Comparison of ENCODE assay signal across 1 cellular context in the genomic region with DNA sequence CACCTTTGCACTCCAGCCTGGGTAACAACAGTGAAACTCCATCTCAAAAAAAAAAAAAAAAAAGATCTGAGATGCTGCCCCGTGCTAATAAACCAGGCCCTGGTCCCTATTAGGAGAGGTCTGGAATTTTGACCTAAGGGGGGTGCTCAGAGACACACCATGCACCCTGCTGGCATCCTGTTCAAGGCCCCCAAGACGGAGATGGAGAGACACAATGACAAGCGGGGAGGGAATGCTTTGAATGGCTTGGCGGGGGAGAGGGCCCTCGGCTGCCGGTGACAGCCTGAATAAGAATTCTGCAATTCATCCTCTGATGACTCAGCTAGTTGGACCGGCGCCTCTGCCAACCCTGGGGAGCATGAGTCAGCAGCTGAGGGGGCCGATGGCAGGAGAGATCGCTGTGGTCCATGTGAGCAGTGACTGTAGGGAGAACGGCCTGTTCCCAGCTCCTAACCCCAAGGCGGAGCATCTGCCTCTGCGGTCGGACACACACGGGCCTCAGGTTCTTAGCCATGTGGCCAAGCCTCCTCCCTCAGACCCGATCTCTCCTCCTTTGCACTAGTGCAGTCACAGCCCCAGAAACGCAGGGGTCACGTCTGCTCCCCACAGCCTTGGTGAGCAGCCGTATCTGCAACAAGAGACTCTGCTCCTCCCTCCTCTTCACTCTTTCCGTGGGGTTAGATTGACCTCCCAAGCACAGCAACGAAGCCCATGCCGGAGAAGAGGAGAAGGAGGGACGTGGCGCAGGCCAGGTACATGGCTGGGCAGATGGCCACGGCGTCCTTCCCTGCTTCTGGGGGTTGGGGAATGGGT.
TF ChIP-seq lines count a peak whose summit lies in the region.

No MANE protein-coding gene starts in this region.

TF ChIP-seq in HepG2, 621 proteins besides CTCF, POLR2A, EP300 and RAD21 (continued from another document and continues in another):
- TF ChIP-seq, protein P1, sequence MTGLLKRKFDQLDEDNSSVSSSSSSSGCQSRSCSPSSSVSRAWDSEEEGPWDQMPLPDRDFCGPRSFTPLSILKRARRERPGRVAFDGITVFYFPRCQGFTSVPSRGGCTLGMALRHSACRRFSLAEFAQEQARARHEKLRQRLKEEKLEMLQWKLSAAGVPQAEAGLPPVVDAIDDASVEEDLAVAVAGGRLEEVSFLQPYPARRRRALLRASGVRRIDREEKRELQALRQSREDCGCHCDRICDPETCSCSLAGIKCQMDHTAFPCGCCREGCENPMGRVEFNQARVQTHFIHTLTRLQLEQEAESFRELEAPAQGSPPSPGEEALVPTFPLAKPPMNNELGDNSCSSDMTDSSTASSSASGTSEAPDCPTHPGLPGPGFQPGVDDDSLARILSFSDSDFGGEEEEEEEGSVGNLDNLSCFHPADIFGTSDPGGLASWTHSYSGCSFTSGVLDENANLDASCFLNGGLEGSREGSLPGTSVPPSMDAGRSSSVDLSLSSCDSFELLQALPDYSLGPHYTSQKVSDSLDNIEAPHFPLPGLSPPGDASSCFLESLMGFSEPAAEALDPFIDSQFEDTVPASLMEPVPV (CRISPR knock-in tag; IDR thresholded peaks at IDR 0.05) = no peak
- no peak for TF ChIP-seq ASH2L (IDR thresholded peaks at IDR 0.05; ENCODE audit: insufficient read length, low read depth, low read length)
- TF ChIP-seq, protein P2, sequence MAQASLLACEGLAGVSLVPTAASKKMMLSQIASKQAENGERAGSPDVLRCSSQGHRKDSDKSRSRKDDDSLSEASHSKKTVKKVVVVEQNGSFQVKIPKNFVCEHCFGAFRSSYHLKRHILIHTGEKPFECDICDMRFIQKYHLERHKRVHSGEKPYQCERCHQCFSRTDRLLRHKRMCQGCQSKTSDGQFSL (CRISPR knock-in tag; IDR thresholded peaks at IDR 0.05) = no peak
- TF ChIP-seq ERF (CRISPR knock-in tag; IDR thresholded peaks at IDR 0.05) = 0 out of 2 replicates have a peak, but pooled peaks have one; percentile 23
- TF ChIP-seq TSC22D2 (CRISPR knock-in tag; IDR thresholded peaks at IDR 0.05; ENCODE audit: borderline replicate concordance) = no peak
- TF ChIP-seq ZNF343 (CRISPR knock-in tag; IDR thresholded peaks at IDR 0.05) = no peak
- TF ChIP-seq ZNF484 (CRISPR knock-in tag; IDR thresholded peaks at IDR 0.05; ENCODE audit: borderline replicate concordance, low read depth) = no peak
- TF ChIP-seq CC2D1A (CRISPR knock-in tag; IDR thresholded peaks at IDR 0.05) = no peak
- TF ChIP-seq ZNF20 (CRISPR knock-in tag; IDR thresholded peaks at IDR 0.05) = no peak
- TF ChIP-seq SIX1 (CRISPR knock-in tag; IDR thresholded peaks at IDR 0.05; ENCODE audit: borderline replicate concordance) = no peak
- no peak for TF ChIP-seq SRF (IDR thresholded peaks at IDR 0.05; ENCODE audit: low read depth, low read length)
- no peak for TF ChIP-seq NPAS2 (CRISPR knock-in tag; IDR thresholded peaks at IDR 0.05; ENCODE audit: borderline replicate concordance)
- TF ChIP-seq ADNP (CRISPR knock-in tag; IDR thresholded peaks at IDR 0.05) = no peak
- TF ChIP-seq NFRKB (IDR thresholded peaks at IDR 0.05) = no peak
- TF ChIP-seq SNAPC5 (CRISPR knock-in tag; IDR thresholded peaks at IDR 0.05; ENCODE audit: borderline replicate concordance) = no peak
- TF ChIP-seq LRRFIP1 (CRISPR knock-in tag; conservative IDR thresholded peaks at IDR 0.05) = no peak
- no peak for TF ChIP-seq ISX (CRISPR knock-in tag; conservative IDR thresholded peaks at IDR 0.05)
- no peak for TF ChIP-seq ZNF225 (CRISPR knock-in tag; IDR thresholded peaks at IDR 0.05)
- TF ChIP-seq NONO (IDR thresholded peaks at IDR 0.05) = no peak
- TF ChIP-seq NONO (CRISPR knock-in tag; conservative IDR thresholded peaks at IDR 0.05) = no peak
- no peak for TF ChIP-seq MLLT10 (CRISPR knock-in tag; IDR thresholded peaks at IDR 0.05)
- TF ChIP-seq, protein P3, sequence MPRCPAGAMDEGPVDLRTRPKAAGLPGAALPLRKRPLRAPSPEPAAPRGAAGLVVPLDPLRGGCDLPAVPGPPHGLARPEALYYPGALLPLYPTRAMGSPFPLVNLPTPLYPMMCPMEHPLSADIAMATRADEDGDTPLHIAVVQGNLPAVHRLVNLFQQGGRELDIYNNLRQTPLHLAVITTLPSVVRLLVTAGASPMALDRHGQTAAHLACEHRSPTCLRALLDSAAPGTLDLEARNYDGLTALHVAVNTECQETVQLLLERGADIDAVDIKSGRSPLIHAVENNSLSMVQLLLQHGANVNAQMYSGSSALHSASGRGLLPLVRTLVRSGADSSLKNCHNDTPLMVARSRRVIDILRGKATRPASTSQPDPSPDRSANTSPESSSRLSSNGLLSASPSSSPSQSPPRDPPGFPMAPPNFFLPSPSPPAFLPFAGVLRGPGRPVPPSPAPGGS (CRISPR knock-in tag; IDR thresholded peaks at IDR 0.05) = no peak
- 0 out of 2 replicates have a peak, but pooled peaks have one; percentile 29 for TF ChIP-seq FOXK1 (CRISPR knock-in tag; IDR thresholded peaks at IDR 0.05; ENCODE audit: borderline replicate concordance, low read depth)
- TF ChIP-seq ZSCAN30 (CRISPR knock-in tag; IDR thresholded peaks at IDR 0.05) = 0 out of 2 replicates have a peak, but pooled peaks have one; percentile 41
- no peak for TF ChIP-seq ZNF841 (CRISPR knock-in tag; IDR thresholded peaks at IDR 0.05; ENCODE audit: borderline replicate concordance)
- no peak for TF ChIP-seq ZBTB20 (CRISPR knock-in tag; IDR thresholded peaks at IDR 0.05; ENCODE audit: borderline replicate concordance, low read depth)
- TF ChIP-seq ZNF367 (CRISPR knock-in tag; IDR thresholded peaks at IDR 0.05; ENCODE audit: borderline replicate concordance) = no peak
- TF ChIP-seq PATZ1 (CRISPR knock-in tag; IDR thresholded peaks at IDR 0.05) = peak; percentile 78
- TF ChIP-seq ZNF572 (CRISPR knock-in tag; IDR thresholded peaks at IDR 0.05) = no peak; the same call in 1 of the 2 replicates
- TF ChIP-seq NFE2 (CRISPR knock-in tag; IDR thresholded peaks at IDR 0.05) = peak; percentile 93
- TF ChIP-seq REPIN1 (CRISPR knock-in tag; IDR thresholded peaks at IDR 0.05; ENCODE audit: borderline replicate concordance, low read depth) = no peak
- no peak for TF ChIP-seq ZNF616 (CRISPR knock-in tag; IDR thresholded peaks at IDR 0.05; ENCODE audit: low read depth)
- TF ChIP-seq ATF5 (CRISPR knock-in tag; IDR thresholded peaks at IDR 0.05; ENCODE audit: low read depth) = no peak
- no peak; the same call in 1 of the 2 replicates for TF ChIP-seq KDM3A (CRISPR knock-in tag; IDR thresholded peaks at IDR 0.05; ENCODE audit: low read depth)
- peak; percentile 52; the same call in 1 of the 2 replicates for TF ChIP-seq FOXA3 (CRISPR knock-in tag; IDR thresholded peaks at IDR 0.05)
- TF ChIP-seq ZBTB14 (CRISPR knock-in tag; IDR thresholded peaks at IDR 0.05) = no peak
- no peak for TF ChIP-seq ZNF746 (CRISPR knock-in tag; IDR thresholded peaks at IDR 0.05)
- no peak for TF ChIP-seq HMG20B (CRISPR knock-in tag; conservative IDR thresholded peaks at IDR 0.05)
- TF ChIP-seq NR2F1 (CRISPR knock-in tag; IDR thresholded peaks at IDR 0.05) = no peak
- TF ChIP-seq, protein P4, sequence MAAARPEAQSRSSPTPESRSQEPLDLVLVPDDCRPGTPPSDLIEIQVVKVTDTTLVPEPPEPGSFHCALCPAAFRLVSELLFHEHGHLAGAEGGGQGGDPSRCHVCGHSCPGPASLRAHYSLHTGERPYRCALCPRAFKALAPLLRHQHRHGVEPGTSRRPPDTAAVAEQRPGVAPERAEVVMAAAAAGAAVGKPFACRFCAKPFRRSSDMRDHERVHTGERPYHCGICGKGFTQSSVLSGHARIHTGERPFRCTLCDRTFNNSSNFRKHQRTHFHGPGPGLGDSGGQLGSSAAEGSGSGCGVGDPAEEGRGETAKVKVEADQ (CRISPR knock-in tag; IDR thresholded peaks at IDR 0.05; ENCODE audit: borderline replicate concordance) = no peak
- no peak for TF ChIP-seq TMF1 (CRISPR knock-in tag; IDR thresholded peaks at IDR 0.05; ENCODE audit: low read depth)
- TF ChIP-seq ONECUT2 (CRISPR knock-in tag; IDR thresholded peaks at IDR 0.05) = no peak
- peak; percentile 82; the same call in 1 of the 2 replicates for TF ChIP-seq MTA1 (CRISPR knock-in tag; IDR thresholded peaks at IDR 0.05; ENCODE audit: borderline replicate concordance)
- no peak for TF ChIP-seq NR1H2 (CRISPR knock-in tag; IDR thresholded peaks at IDR 0.05; ENCODE audit: borderline replicate concordance, low read depth)
- peak; percentile 93 for TF ChIP-seq MED1 (CRISPR knock-in tag; IDR thresholded peaks at IDR 0.05)
- no peak for TF ChIP-seq ZNF10 (CRISPR knock-in tag; IDR thresholded peaks at IDR 0.05; ENCODE audit: borderline replicate concordance, low read depth)
- peak; percentile 71 for TF ChIP-seq KMT2A (CRISPR knock-in tag; IDR thresholded peaks at IDR 0.05)
- no peak for TF ChIP-seq ZBTB44 (CRISPR knock-in tag; IDR thresholded peaks at IDR 0.05)
- peak in 1 of 2 experiments; percentile 60; a peak in 2 of 4 replicates for TF ChIP-seq KLF16 (CRISPR knock-in tag; IDR thresholded peaks at IDR 0.05)
- no peak for TF ChIP-seq MBNL3 (CRISPR knock-in tag; conservative IDR thresholded peaks at IDR 0.05)
- TF ChIP-seq CREBL2 (CRISPR knock-in tag; IDR thresholded peaks at IDR 0.05; ENCODE audit: borderline replicate concordance) = no peak
- TF ChIP-seq SNRNP70 (IDR thresholded peaks at IDR 0.05; ENCODE audit: low read depth, low read length) = no peak
